In the genomic region with DNA sequence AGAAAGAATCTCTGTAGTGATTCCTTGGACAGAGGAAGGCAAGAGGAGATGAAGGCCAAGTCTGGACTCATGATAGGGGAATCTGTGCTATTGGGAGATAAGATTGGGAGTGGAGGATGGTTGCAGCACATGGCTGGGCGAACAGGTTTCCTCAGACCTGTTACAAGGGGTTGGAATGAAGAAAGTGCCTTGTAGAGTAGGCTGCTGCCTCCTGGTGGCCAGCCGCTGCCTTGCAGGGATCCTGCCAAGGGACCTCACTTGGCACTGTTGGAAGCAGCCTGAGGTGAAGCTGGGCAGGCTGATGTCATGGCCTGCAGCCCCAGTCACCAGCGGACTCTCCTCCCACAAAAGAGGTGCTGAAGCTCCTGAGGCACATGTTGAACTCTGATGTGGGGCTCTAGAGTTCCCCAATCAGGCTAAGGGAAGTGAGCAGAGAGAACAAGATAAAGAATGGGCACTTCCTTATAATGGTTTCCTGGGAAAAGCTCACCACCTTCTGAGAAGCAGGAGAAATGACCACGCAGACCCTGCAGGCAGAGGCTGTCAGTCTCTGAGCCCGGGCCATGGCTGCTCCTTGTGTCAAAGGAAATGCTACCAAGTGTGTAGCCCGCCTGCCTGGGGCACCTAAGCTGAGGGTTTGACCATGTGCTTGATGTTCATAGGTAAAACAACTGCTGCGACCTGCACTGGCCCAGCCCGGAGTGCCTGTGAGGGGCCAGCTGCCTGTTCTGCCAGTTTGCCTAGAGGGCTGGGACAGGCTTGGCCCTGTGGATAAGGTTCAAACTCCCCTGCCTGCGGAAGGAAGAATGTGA, we compare ENCODE assay signal across 8 cellular contexts. TPM values are rescaled to one million over a fixed set of nuclear protein-coding genes. Genes with fewer than 3 reads are reported as not detected.
A peak's percentile ranks its signal among the peaks of the same experiment; 100 is the strongest.
DNase-seq lines count a peak whose midpoint lies in the region; ATAC-seq and TF ChIP-seq lines count a peak whose summit lies in the region.

No MANE protein-coding gene starts in this region.

- H3K36me3 ChIP-seq in adrenal gland (replicated peaks in 1 of 2) (no peaks in the 10 kb centered on the region), prostate gland (no peaks in the 10 kb centered on the region), vagina (no peaks in the 10 kb centered on the region)

- H3K4me1 ChIP-seq in adrenal gland (replicated peaks in 1 of 2): peaks cover 14 to 37% of the 10 kb centered on the region in 2 donors
- H3K4me1 ChIP-seq in prostate gland (replicated peaks): peaks cover 20% of the 10 kb centered on the region
- peaks cover 46% of the 10 kb centered on the region for H3K4me1 ChIP-seq in vagina

- peak; percentile 4 to 42 for ATAC-seq in left cardiac atrium

- 46 to 62% (median 48%) methylated on average over 7 to 9 of the region's 9 CpGs for WGBS in adrenal gland, 4 donors
- WGBS in prostate gland: 49% methylated on average over 9 of the region's 9 CpGs

- peak; percentile 87 to 97 (median 94) for TF ChIP-seq CTCF in adrenal gland (IDR thresholded peaks at IDR 0.05)
- TF ChIP-seq CTCF in prostate gland (IDR thresholded peaks at IDR 0.05): peak; percentile 83 to 98 (median 96)
- peak; percentile 74 to 84 (median 80) for TF ChIP-seq CTCF in vagina (IDR thresholded peaks at IDR 0.05)

- H3K27me3 ChIP-seq in adrenal gland (no peaks in the 10 kb centered on the region), prostate gland (replicated peaks; ENCODE audit: insufficient read depth) (no peaks in the 10 kb centered on the region), vagina (no peaks in the 10 kb centered on the region)

- DNase-seq in NCI-H1417 (lab: John Stamatoyannopoulos, UW): peak; percentile 23 to 62 (median 51)
- no peak for DNase-seq in NCI-H1417 treated with DMSO at 0.1 percent for 48 hours (lab: John Stamatoyannopoulos, UW)
- DNase-seq in NCI-H1048 (lab: John Stamatoyannopoulos, UW): peak; percentile 69
- peak; percentile 63 to 78 (median 67) for DNase-seq in T-helper 1 cell
- DNase-seq in adrenal gland: peak; percentile 86 to 98 (median 94)
- DNase-seq in left cardiac atrium: peak; percentile 85
- peak; percentile 89 for DNase-seq in prostate gland (ENCODE audit: low spot score)
- no peak for DNase-seq in vagina (ENCODE audit: extremely low spot score in 2 of 2)

- H3K27ac ChIP-seq in adrenal gland (peak overlapping the region in 3 of 5 donors; percentile 0 to 35 (median 14)), prostate gland (peak overlapping the region in 1 of 2 donors; percentile 82), vagina (no peak overlapping the region)

- H3K9me3 ChIP-seq in adrenal gland (replicated peaks in 1 of 3) (no peaks in the 10 kb centered on the region), prostate gland (no peaks in the 10 kb centered on the region), vagina (no peaks in the 10 kb centered on the region)

- TF ChIP-seq POLR2A in adrenal gland (IDR thresholded peaks at IDR 0.05) (no peak), prostate gland (IDR thresholded peaks at IDR 0.05) (no peak), vagina (IDR thresholded peaks at IDR 0.05) (no peak)

- H3K4me3 ChIP-seq in adrenal gland (no peak overlapping the region), prostate gland (no peak overlapping the region), vagina (no peak overlapping the region)

- intact Hi-C loops in adrenal gland (cut with DNase I) (loop anchor here in 1 of 2 donors (5.0 to 10.0 kb wide), 2 partner anchors 162 to 275 kb away; a partner anchor contains a TSS), left cardiac atrium (cut with DNase I) (loop anchor here (2.0 to 5.0 kb wide), 2 partner anchors 167 kb away; a partner anchor contains a TSS), prostate gland (cut with DNase I) (loop anchor here (2.0 to 10.0 kb wide), 3 partner anchors 167 to 1055 kb away; a partner anchor contains a TSS), vagina (cut with DNase I) (loop anchor here (5.0 to 10.0 kb wide), 2 partner anchors 167 to 275 kb away; a partner anchor contains a TSS)

RNA-seq across cellular contexts. Expression of a gene that starts 1.6 kb away (rescaled TPM):
- total RNA-seq in adrenal gland (100 to 1,000 TPM in 6 of 8 donors, 10 to 100 TPM in 2; 64.7 to 207 (median 138) TPM), left cardiac atrium (10 to 100 TPM; 44.1 TPM), prostate gland (100 to 1,000 TPM; 157 to 214 TPM), vagina (66.8 TPM)
- polyA plus RNA-seq in adrenal gland: 100 to 1,000 TPM; 121 to 174 (median 126) TPM

RNA-seq across cellular contexts. Expression of a gene that starts 37.4 kb away (rescaled TPM):
- total RNA-seq in adrenal gland (under 1 TPM in 6 of 8 donors, not detected in 2; 0.04 to 0.26 (median 0.16) TPM), left cardiac atrium (under 1 TPM; 0.15 to 0.50 TPM), prostate gland (1 to 10 TPM in 1 of 2 donors, under 1 TPM in 1; 0.32 to 5.5 TPM), vagina (not detected)
- under 1 TPM in 2 of 3 donors, not detected in 1; 0.34 to 0.48 TPM for polyA plus RNA-seq in adrenal gland

Comparison
In these comparisons a context has a peak if more than half of its experiments do, and no peak if none do; other contexts are left out.
1. DNase-seq: peak in NCI-H1417 (3 of 3), NCI-H1048 (single experiment), T-helper 1 cell (5 of 5), adrenal gland (7 of 7), left cardiac atrium (single experiment) and prostate gland (single experiment); none in NCI-H1417 treated with DMSO at 0.1 percent for 48 hours (single experiment) and vagina (0 of 2).
2. Peak in every context shown above with its lines, with median percentiles within 50 percentile points of each other: CTCF ChIP-seq.